In genomic region chr17:9402590-9403199, GRCh38 we compare ENCODE assay signal across 8 cellular contexts.
DNase-seq lines count a peak whose midpoint lies in the region; ATAC-seq and TF ChIP-seq lines count a peak whose summit lies in the region.

No MANE protein-coding gene starts in this region.

- H3K4me1 ChIP-seq in Caco-2, result 0 out of 2 replicates have a peak, but pooled peaks cover 5% of the 10 kb centered on the region
- peaks cover 5 to 7% of the 10 kb centered on the region in 2 experiments; a peak in 3 of 4 replicates for H3K4me1 ChIP-seq in HCT116 (ENCODE audit: control insufficient read depth in 1 of 2, insufficient read depth in 2 of 2, low read length in 2 of 2)
- H3K4me1 ChIP-seq in esophagus muscularis mucosa, result peaks cover 0 to 7% (median 0%) of the 10 kb centered on the region in 4 donors
- H3K4me1 ChIP-seq in smooth muscle cell (ENCODE audit: low read depth), result peaks cover 6% of the 10 kb centered on the region

- TF ChIP-seq POLR2A in HCT116 (IDR thresholded peaks at IDR 0.05; ENCODE audit: borderline replicate concordance, extremely low read depth, insufficient read depth, insufficient read length) (no peak), esophagus muscularis mucosa (IDR thresholded peaks at IDR 0.05; ENCODE audit: low read depth) (no peak)

- H3K27ac ChIP-seq in HCT116 (ENCODE audit: low read depth, low read length) (no peak overlapping the region), esophagus muscularis mucosa (replicated peaks in 1 of 4) (no peak overlapping the region), smooth muscle cell (ENCODE audit: low read depth) (no peak overlapping the region)

- no peaks in the 10 kb centered on the region for H3F3A ChIP-seq in smooth muscle cell (ENCODE audit: low read depth)

- H3K9me3 Mint-ChIP-seq in Caco-2 (ENCODE audit: unreplicated experiment), result no peaks in the 10 kb centered on the region

- CTCF ChIA-PET in Caco-2 (lab: Charles Lee), result no interaction called here
- CTCF ChIA-PET in HCT116 (lab: Charles Lee), result interaction anchor here (1.6 kb wide), 1 partner anchor 119 kb away, joined by 4 read pairs; no protein-coding TSS in a partner anchor

- no peak overlapping the region for H3K4me2 ChIP-seq in HCT116 (ENCODE audit: low read length)
- no peak overlapping the region for H3K4me2 ChIP-seq in smooth muscle cell

- H3K36me3 Mint-ChIP-seq in Caco-2 (ENCODE audit: insufficient read depth, unreplicated experiment), result no peaks in the 10 kb centered on the region

- H3K27ac Mint-ChIP-seq in Caco-2 (ENCODE audit: unreplicated experiment), result no peak overlapping the region

- H3K27me3 Mint-ChIP-seq in Caco-2 (ENCODE audit: insufficient read depth, unreplicated experiment), result no peaks in the 10 kb centered on the region

- POLR2A ChIA-PET in Caco-2 (lab: Charles Lee) (no interaction called here), HCT116 (lab: Charles Lee) (no interaction called here)

- TF ChIP-seq RAD21 in HCT116 (IDR thresholded peaks at IDR 0.05; ENCODE audit: low read depth), result peak; percentile 47

- H3K4me3 Mint-ChIP-seq in Caco-2 (ENCODE audit: unreplicated experiment), result no peak overlapping the region

- peak in 1 of 2 experiments; percentile 14 for TF ChIP-seq CTCF in Caco-2 (IDR thresholded peaks at IDR 0.05; ENCODE audit: insufficient read depth in 1 of 2, low read depth in 1 of 2, low read length in 1 of 2, severe bottlenecking in 1 of 2, unreplicated experiment in 1 of 2)
- peak; percentile 35 to 67 (median 64); a peak in 5 of 6 replicates for TF ChIP-seq CTCF in HCT116 (IDR thresholded peaks at IDR 0.05 in 2 of 3, conservative IDR thresholded peaks at IDR 0.05 in 1 of 3; ENCODE audit: borderline replicate concordance in 1 of 3, insufficient read depth in 1 of 3, low read depth in 2 of 3, low read length in 2 of 3)
- TF ChIP-seq CTCF in esophagus muscularis mucosa (IDR thresholded peaks at IDR 0.05), result peak in 2 of 3 experiments; percentile 15 to 47
- TF ChIP-seq CTCF in smooth muscle cell (IDR thresholded peaks at IDR 0.05; ENCODE audit: borderline replicate concordance, insufficient read depth, poor library complexity, severe bottlenecking), result peak; percentile 21

- H3K9me2 ChIP-seq in HCT116 (ENCODE audit: insufficient read depth), result no peaks in the 10 kb centered on the region

- H3K9me3 ChIP-seq in Caco-2, result no peaks in the 10 kb centered on the region
- no peaks in the 10 kb centered on the region for H3K9me3 ChIP-seq in HCT116 (ENCODE audit: control insufficient read depth in 1 of 2, insufficient read depth in 1 of 2, low read depth in 1 of 2, low read length in 2 of 2)
- no peaks in the 10 kb centered on the region for H3K9me3 ChIP-seq in esophagus muscularis mucosa
- H3K9me3 ChIP-seq in smooth muscle cell (replicated peaks; ENCODE audit: low read depth), result no peaks in the 10 kb centered on the region

- intact Hi-C loops in Caco-2 (cut with micrococcal nuclease; ENCODE audit: unreplicated experiment), result no loop called here
- intact Hi-C loops in HCT116 (cut with micrococcal nuclease), result loop anchor here (2.0 kb wide), 1 partner anchor 120 kb away; no protein-coding TSS in a partner anchor
- intact Hi-C loops in esophagus muscularis mucosa (cut with DNase I), result no loop called here

- DNase-seq in Caco-2 (peak; percentile 38 to 53), HCT116 (ENCODE audit: low read depth, low spot score) (peak; percentile 16), SK-N-DZ (ENCODE audit: low spot score) (peak; percentile 17), esophagus muscularis mucosa (ENCODE audit: extremely low spot score) (no peak), smooth muscle cell (lab: John Stamatoyannopoulos, UW; ENCODE audit: unreplicated experiment) (no peak), putamen (ENCODE audit: low spot score) (no peak), NCI-H1092 treated with DMSO at 0.1 percent for 48 hours (lab: John Stamatoyannopoulos, UW) (no peak)

- peak; percentile 81 for ATAC-seq in HCT116
- no peak for ATAC-seq in HG03342 (IDR thresholded peaks at IDR 0.05; ENCODE audit: unreplicated experiment)

- TF ChIP-seq EP300 in esophagus muscularis mucosa (IDR thresholded peaks at IDR 0.05), result no peak

- H3K9ac ChIP-seq in HCT116 (ENCODE audit: low read length) (no peak overlapping the region), smooth muscle cell (ENCODE audit: low read depth) (no peak overlapping the region)

- no peaks in the 10 kb centered on the region for H3K4me1 Mint-ChIP-seq in Caco-2 (ENCODE audit: low read depth, unreplicated experiment)

- H4K20me1 ChIP-seq in HCT116 (ENCODE audit: insufficient read depth) (no peaks in the 10 kb centered on the region), smooth muscle cell (ENCODE audit: low read depth) (no peaks in the 10 kb centered on the region)

- no peaks in the 10 kb centered on the region for H3K36me3 ChIP-seq in Caco-2 (ENCODE audit: control insufficient read depth, insufficient read depth, low read length)
- H3K36me3 ChIP-seq in HCT116 (ENCODE audit: control insufficient read depth in 1 of 2, insufficient read depth in 2 of 2, low read length in 2 of 2), result no peaks in the 10 kb centered on the region
- H3K36me3 ChIP-seq in esophagus muscularis mucosa, result no peaks in the 10 kb centered on the region
- H3K36me3 ChIP-seq in smooth muscle cell (ENCODE audit: low read depth), result no peaks in the 10 kb centered on the region

- RAD21 ChIA-PET in HCT116 (lab: Charles Lee; ENCODE audit: low non-redundant PET in 1 of 2, low total read pairs in 2 of 2, uncharacterized antibody in 2 of 2, unreplicated experiment in 2 of 2), result no interaction called here

- H3K4me3 ChIP-seq in Caco-2 (ENCODE audit: low read depth, low read length), result no peak overlapping the region
- H3K4me3 ChIP-seq in HCT116 (replicated peaks in 1 of 2; ENCODE audit: low read depth in 1 of 2, low read length in 2 of 2), result no peak overlapping the region
- no peak overlapping the region for H3K4me3 ChIP-seq in esophagus muscularis mucosa
- no peak overlapping the region for H3K4me3 ChIP-seq in smooth muscle cell

- no peaks in the 10 kb centered on the region for H3K79me2 ChIP-seq in HCT116 (ENCODE audit: insufficient read depth, low read length)
- no peaks in the 10 kb centered on the region for H3K79me2 ChIP-seq in smooth muscle cell (ENCODE audit: low read depth)

- BruUV-seq in Caco-2 (replicated peaks; lab: Mats Ljungman, UMichigan) (no TSS peak), HCT116 (replicated peaks; lab: Mats Ljungman, UMichigan) (no TSS peak)

- 97% methylated on average over 9 of the region's 9 CpGs for WGBS in esophagus muscularis mucosa
- 83% methylated on average over 9 of the region's 9 CpGs for WGBS in smooth muscle cell (ENCODE audit: low lambda C conversion rate)

- H2AFZ ChIP-seq in HCT116 (ENCODE audit: low read depth, low read length, poor library complexity, severe bottlenecking) (no peak overlapping the region), smooth muscle cell (ENCODE audit: low read depth) (no peak overlapping the region)

- no peaks in the 10 kb centered on the region for H3K27me3 ChIP-seq in Caco-2 (replicated peaks; ENCODE audit: control insufficient read depth, insufficient read depth, low read length)
- no peaks in the 10 kb centered on the region for H3K27me3 ChIP-seq in HCT116 (ENCODE audit: insufficient read depth, low read length)
- no peaks in the 10 kb centered on the region for H3K27me3 ChIP-seq in esophagus muscularis mucosa
- H3K27me3 ChIP-seq in smooth muscle cell (ENCODE audit: low read depth), result no peaks in the 10 kb centered on the region

TF ChIP-seq in HCT116, 20 proteins besides CTCF, POLR2A, EP300 and RAD21:
- TF ChIP-seq JUND (IDR thresholded peaks at IDR 0.05), result no peak
- TF ChIP-seq EZH2phosphoT487 (IDR thresholded peaks at IDR 0.05; ENCODE audit: borderline replicate concordance), result no peak
- no peak for TF ChIP-seq SP1 (IDR thresholded peaks at IDR 0.05; ENCODE audit: low read depth)
- TF ChIP-seq POLR2AphosphoS5 (IDR thresholded peaks at IDR 0.05; ENCODE audit: low read depth, low read length), result no peak

Comparison
In these comparisons a context has a peak if more than half of its experiments do, and no peak if none do; other contexts are left out.
1. DNase-seq: peak in Caco-2 (2 of 2), HCT116 (single experiment) and SK-N-DZ (single experiment); none in esophagus muscularis mucosa (single experiment), smooth muscle cell (single experiment), putamen (single experiment) and NCI-H1092 treated with DMSO at 0.1 percent for 48 hours (single experiment).